ENCODE assay signal across 22 cellular contexts in the genomic region with DNA sequence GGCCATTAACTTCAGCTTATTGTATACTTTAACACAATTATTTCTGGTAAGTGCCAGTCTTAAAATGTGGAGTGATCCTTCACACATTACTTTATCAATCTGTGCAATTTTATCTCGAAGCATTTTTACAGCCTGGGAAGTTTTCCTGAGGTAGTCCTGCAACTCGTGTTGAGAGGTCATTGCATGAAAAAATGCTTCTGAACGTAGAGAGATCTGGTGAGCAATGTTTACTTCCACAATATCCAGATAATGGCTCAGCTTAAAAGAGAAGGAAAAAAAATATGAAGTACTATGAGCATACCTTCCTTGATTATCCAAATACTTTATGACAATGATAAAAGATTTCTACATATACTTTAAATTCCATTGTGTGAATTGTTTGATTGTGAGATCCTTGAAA. TPM values are rescaled to one million over a fixed set of nuclear protein-coding genes. Genes with fewer than 3 reads are reported as not detected.
A peak's percentile ranks its signal among the peaks of the same experiment; 100 is the strongest.
DNase-seq lines count a peak whose midpoint lies in the region; ATAC-seq, FAIRE-seq and TF ChIP-seq lines count a peak whose summit lies in the region.
"Had no signal": no experiment of that assay in that cellular context is flagged by ENCODE, and none has a peak within 500 bp of the region (broad histone marks: within the 10 kb centered on the region; RNA-seq: fewer than 3 reads in every experiment).

No MANE protein-coding gene starts in this region.

- peaks cover 12% of the 10 kb centered on the region for H3K4me1 ChIP-seq in cardiac muscle cell (ENCODE audit: low read depth)
- H3K4me1 ChIP-seq in upper lobe of right lung = no peaks in the 10 kb centered on the region
- H3K4me1 ChIP-seq: HAP-1 had no signal

- H3K4me3 ChIP-seq in cardiac muscle cell (no peak overlapping the region), upper lobe of right lung (no peak overlapping the region)
- H3K4me3 ChIP-seq: HAP-1 had no signal

- ATAC-seq in Right ventricle myocardium superior (ENCODE audit: poor library complexity) (no peak), upper lobe of right lung (peak; percentile 26), HG03025 (IDR thresholded peaks at IDR 0.05; ENCODE audit: low FRiP score, unreplicated experiment) (no peak)
- ATAC-seq: HepG2 had no signal

- peak; percentile 33 for FAIRE-seq in H54 (lab: Jason Lieb, UNC)
- FAIRE-seq: A204.1, GM12892, H1, HepG2, HTR-8/SVneo had no signal

- intact Hi-C loops in Right ventricle myocardium superior (cut with DNase I) = no loop called here
- intact Hi-C loops in upper lobe of right lung (cut with DNase I) = no loop called here

- no peak for TF ChIP-seq POLR2A in H54 (IDR thresholded peaks at IDR 0.05; ENCODE audit: low read depth, low read length)

- DNase-seq in cardiac muscle cell (ENCODE audit: low read depth in 1 of 2, low spot score in 1 of 2) (no peak), Right ventricle myocardium superior (no peak), H54 (ENCODE audit: insufficient read length, low spot score) (no peak), amniotic epithelial cell (ENCODE audit: low read depth) (peak; percentile 7), upper lobe of right lung (no peak), HPDE6-E6E7 (ENCODE audit: extremely low spot score) (no peak), T-helper 9 cell (no peak)
- DNase-seq: AML-193; CD4-positive, alpha-beta memory T cell; DMS153; DMS79; GDM1; KBM-7 had no signal

- H3K9me3 ChIP-seq in cardiac muscle cell (ENCODE audit: low read depth) (no peaks in the 10 kb centered on the region), upper lobe of right lung (no peaks in the 10 kb centered on the region)
- H3K9me3 ChIP-seq: HAP-1 had no signal

- peaks cover 17% of the 10 kb centered on the region for H3K36me3 ChIP-seq in cardiac muscle cell
- peaks cover 58% of the 10 kb centered on the region for H3K36me3 ChIP-seq in upper lobe of right lung

- peak overlapping the region; percentile 31 for H3K27ac ChIP-seq in cardiac muscle cell
- no peak overlapping the region for H3K27ac ChIP-seq in upper lobe of right lung
- H3K27ac ChIP-seq: C4-2B, HL-60 had no signal

- no peaks in the 10 kb centered on the region for H3K27me3 ChIP-seq in cardiac muscle cell
- no peaks in the 10 kb centered on the region for H3K27me3 ChIP-seq in upper lobe of right lung

- TF ChIP-seq CTCF in cardiac muscle cell (IDR thresholded peaks at IDR 0.05; ENCODE audit: low read depth, low read length) (no peak), upper lobe of right lung (IDR thresholded peaks at IDR 0.05) (no peak)

RNA-seq across cellular contexts. Expression of gene VPS54, which starts 57.0 kb away (rescaled TPM):
- total RNA-seq in cardiac muscle cell = 18.4 and 22.4 TPM in 2 replicates
- polyA plus RNA-seq in cardiac muscle cell = 18.7 and 23.3 TPM in 2 replicates
- total RNA-seq in Right ventricle myocardium superior = 8.8 TPM
- total RNA-seq in upper lobe of right lung = 27.0 TPM
